20 cellular contexts compared by ENCODE assay signal in the genomic region with DNA sequence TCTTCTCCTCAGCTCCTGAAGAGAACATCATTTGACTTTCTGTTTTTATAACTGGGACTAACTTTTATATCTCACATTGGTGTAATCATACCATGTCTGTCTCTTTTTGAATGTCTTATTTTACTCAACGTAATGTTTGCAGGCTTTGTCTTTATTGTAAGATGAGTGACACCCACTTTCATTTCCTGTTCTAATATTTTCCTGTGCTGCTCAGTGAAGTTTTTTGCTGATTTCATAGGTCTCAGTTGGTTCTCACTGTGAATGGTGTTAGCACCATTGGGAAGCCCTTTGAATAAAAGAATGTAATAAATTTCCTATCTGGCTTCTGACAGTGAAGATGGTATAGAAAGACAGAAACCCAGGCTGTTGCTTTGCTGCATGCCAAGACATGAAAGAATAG.
DNase-seq lines count a peak whose midpoint lies in the region; ATAC-seq, FAIRE-seq and TF ChIP-seq lines count a peak whose summit lies in the region.
"Had no signal": no experiment of that assay in that cellular context is flagged by ENCODE, and none has a peak within 500 bp of the region (broad histone marks: within the 10 kb centered on the region; RNA-seq: fewer than 3 reads in every experiment).

No MANE protein-coding gene starts in this region.

- H3K4me1 Mint-ChIP-seq in CD4-positive, alpha-beta memory T cell, result peaks cover 33 to 51% (median 44%) of the 10 kb centered on the region in 4 donors
- peaks cover 6% of the 10 kb centered on the region for H3K4me1 Mint-ChIP-seq in WTC11
- peaks cover 32% of the 10 kb centered on the region for H3K4me1 Mint-ChIP-seq in memory B cell

- H3K4me3 ChIP-seq in CD4-positive, alpha-beta memory T cell (ENCODE audit: low read length in 2 of 2), result no peak overlapping the region
- H3K4me3 ChIP-seq: K562, left ventricle myocardium inferior, SJCRH30, suprapubic skin had no signal

- intact Hi-C loops in CD4-positive, alpha-beta memory T cell (cut with micrococcal nuclease), result loop anchor here (2.0 to 10.0 kb wide), 4 partner anchors 48 to 856 kb away; a partner anchor contains a TSS

- DNase-seq in CD4-positive, alpha-beta memory T cell, result no peak
- DNase-seq in GM18507 (ENCODE audit: extremely low spot score, insufficient read length, low read depth), result no peak
- DNase-seq in WTC11 (ENCODE audit: low spot score), result no peak
- no peak for DNase-seq in memory B cell (ENCODE audit: low spot score in 2 of 2)
- no peak for DNase-seq in NCI-H446 treated with DMSO at 0.1 percent for 48 hours (lab: John Stamatoyannopoulos, UW)
- DNase-seq in SHP77 treated with DMSO at 0.1 percent for 48 hours (lab: John Stamatoyannopoulos, UW), result no peak
- DNase-seq: C1 segment of cervical spinal cord, caudate nucleus, erythroblast, GDM1, hippocampal formation, left ventricle myocardium inferior, NCI-H1930, NCI-H526 treated with DMSO at 0.1 percent for 48 hours, SJCRH30 had no signal

- H3K27me3 Mint-ChIP-seq in CD4-positive, alpha-beta memory T cell, result no peaks in the 10 kb centered on the region
- H3K27me3 Mint-ChIP-seq in WTC11 (ENCODE audit: low read depth), result no peaks in the 10 kb centered on the region
- H3K27me3 Mint-ChIP-seq in memory B cell, result no peaks in the 10 kb centered on the region

- POLR2A ChIA-PET in CD4-positive, alpha-beta memory T cell (lab: Charles Lee; ENCODE audit: partially characterized antibody), result interaction anchor here (1.0 to 1.5 kb wide), 2 partner anchors 9 to 237 kb away, joined by 3 to 4 read pairs; no protein-coding TSS in a partner anchor
- POLR2A ChIA-PET in WTC11 (lab: Charles Lee), result no interaction called here

- H3K36me3 ChIP-seq in CD4-positive, alpha-beta memory T cell (ENCODE audit: insufficient read depth, low read length), result peaks cover 7% of the 10 kb centered on the region

- H3K4me3 Mint-ChIP-seq in CD4-positive, alpha-beta memory T cell, result peak overlapping the region; percentile 3 to 86 (median 71)
- no peak overlapping the region for H3K4me3 Mint-ChIP-seq in WTC11
- H3K4me3 Mint-ChIP-seq in memory B cell, result peak overlapping the region; percentile 42

- no peaks in the 10 kb centered on the region for H3K9me3 Mint-ChIP-seq in CD4-positive, alpha-beta memory T cell
- H3K9me3 Mint-ChIP-seq in WTC11 (no peaks in the 10 kb centered on the region), memory B cell (no peaks in the 10 kb centered on the region)

- no peak overlapping the region for H3K27ac ChIP-seq in CD4-positive, alpha-beta memory T cell (ENCODE audit: low read depth, low read length)
- H3K27ac ChIP-seq: neutrophil, SJCRH30, suprapubic skin had no signal

- H3K4me1 ChIP-seq in CD4-positive, alpha-beta memory T cell (ENCODE audit: insufficient read depth, low read length), result peaks cover 38% of the 10 kb centered on the region
- H3K4me1 ChIP-seq: SJCRH30, suprapubic skin had no signal

- no peaks in the 10 kb centered on the region for H3K9me3 ChIP-seq in CD4-positive, alpha-beta memory T cell (ENCODE audit: control insufficient read depth in 1 of 2, low read length in 2 of 2)
- H3K9me3 ChIP-seq: left ventricle myocardium inferior, neutrophil, SJCRH30, suprapubic skin had no signal

- ATAC-seq in WTC11 (no peak), memory B cell (ENCODE audit: low read depth) (peak; percentile 67), GM21390 (IDR thresholded peaks at IDR 0.05; ENCODE audit: unreplicated experiment) (no peak), GM21529 (IDR thresholded peaks at IDR 0.05; ENCODE audit: unreplicated experiment) (no peak)

- H3K27ac Mint-ChIP-seq in CD4-positive, alpha-beta memory T cell, result peak overlapping the region; percentile 38 to 92 (median 81)
- peak overlapping the region; percentile 2; the same call in 1 of the 2 replicates for H3K27ac Mint-ChIP-seq in WTC11
- H3K27ac Mint-ChIP-seq in memory B cell, result peak overlapping the region; percentile 36

- H3K27me3 ChIP-seq in CD4-positive, alpha-beta memory T cell (ENCODE audit: insufficient read depth, low read length), result no peaks in the 10 kb centered on the region
- H3K27me3 ChIP-seq: neutrophil, SJCRH30, suprapubic skin had no signal

- H3K36me3 Mint-ChIP-seq in CD4-positive, alpha-beta memory T cell, result peaks cover 12 to 20% of the 10 kb centered on the region in 2 donors
- H3K36me3 Mint-ChIP-seq in WTC11 (peaks cover 7% of the 10 kb centered on the region), memory B cell (peaks cover 3% of the 10 kb centered on the region)

- peak; percentile 73 for FAIRE-seq in GM18507 (lab: Jason Lieb, UNC)
- FAIRE-seq: K562 had no signal

- TF ChIP-seq CTCF in WTC11 (IDR thresholded peaks at IDR 0.05), result no peak

- CTCF ChIA-PET in CD4-positive, alpha-beta memory T cell (lab: Charles Lee; ENCODE audit: partially characterized antibody), result no interaction called here
- CTCF ChIA-PET in WTC11 (lab: Charles Lee), result no interaction called here

TF ChIP-seq in WTC11, 78 proteins besides CTCF, POLR2A, EP300 and RAD21:
- TF ChIP-seq, protein P1, sequence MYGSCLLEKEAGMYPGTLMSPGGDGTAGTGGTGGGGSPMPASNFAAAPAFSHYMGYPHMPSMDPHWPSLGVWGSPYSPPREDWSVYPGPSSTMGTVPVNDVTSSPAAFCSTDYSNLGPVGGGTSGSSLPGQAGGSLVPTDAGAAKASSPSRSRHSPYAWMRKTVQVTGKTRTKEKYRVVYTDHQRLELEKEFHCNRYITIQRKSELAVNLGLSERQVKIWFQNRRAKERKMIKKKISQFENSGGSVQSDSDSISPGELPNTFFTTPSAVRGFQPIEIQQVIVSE (CRISPR knock-in tag; IDR thresholded peaks at IDR 0.05; ENCODE audit: borderline replicate concordance), result no peak
- TF ChIP-seq, protein P2, sequence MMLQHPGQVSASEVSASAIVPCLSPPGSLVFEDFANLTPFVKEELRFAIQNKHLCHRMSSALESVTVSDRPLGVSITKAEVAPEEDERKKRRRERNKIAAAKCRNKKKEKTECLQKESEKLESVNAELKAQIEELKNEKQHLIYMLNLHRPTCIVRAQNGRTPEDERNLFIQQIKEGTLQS (CRISPR knock-in tag; conservative IDR thresholded peaks at IDR 0.05), result no peak
- TF ChIP-seq ZNF263 (CRISPR knock-in tag; IDR thresholded peaks at IDR 0.05; ENCODE audit: low read depth) (no peak), TEAD4 (CRISPR knock-in tag; IDR thresholded peaks at IDR 0.05) (no peak), HMGA2 (CRISPR knock-in tag; IDR thresholded peaks at IDR 0.05) (no peak), SP1 (CRISPR knock-in tag; conservative IDR thresholded peaks at IDR 0.05) (no peak)

Comparison
In these comparisons a context has a peak if more than half of its experiments do, and no peak if none do; other contexts are left out.
1. H3K27ac Mint-ChIP-seq: peak in every context shown above with its lines; median percentile 81 in CD4-positive, alpha-beta memory T cell; 36 in memory B cell; 2 in WTC11.